1 cellular context compared by ENCODE assay signal in genomic region chr11:74171630-74172465, GRCh38.
TF ChIP-seq lines count a peak whose summit lies in the region.

No MANE protein-coding gene starts in this region.

TF ChIP-seq in endothelial cell of umbilical vein, 7 proteins besides CTCF, POLR2A, EP300 and RAD21 (continued from another document):
- TF ChIP-seq EZH2 (IDR thresholded peaks at IDR 0.05; ENCODE audit: borderline replicate concordance, low read depth, low read length, severe bottlenecking) (no peak), MAX (IDR thresholded peaks at IDR 0.05; ENCODE audit: insufficient read depth, insufficient read length) (no peak), MYC (IDR thresholded peaks at IDR 0.05; ENCODE audit: low read depth, low read length) (no peak), JUN (IDR thresholded peaks at IDR 0.05; ENCODE audit: borderline replicate concordance, insufficient read depth, insufficient read length, low read depth) (no peak), POLR2AphosphoS5 (IDR thresholded peaks at IDR 0.05; ENCODE audit: insufficient read depth, low read depth, low read length) (no peak), GATA2 (IDR thresholded peaks at IDR 0.05; ENCODE audit: insufficient read depth, insufficient read length, low read depth, low read length) (no peak)
TF ChIP-seq in endothelial cell of umbilical vein: peak in this region for 0.
